18 cellular contexts compared by ENCODE assay signal in genomic region chr19:29273000-29273691, GRCh38.
"Had no signal": no experiment of that assay in that cellular context is flagged by ENCODE, and none has a peak within 500 bp of the region (broad histone marks: within the 10 kb centered on the region; RNA-seq: fewer than 3 reads in every experiment).

No MANE protein-coding gene starts in this region.

- H3K36me3 Mint-ChIP-seq: activated naive CD4-positive, alpha-beta T cell treated with anti-CD3 and anti-CD28 coated beads, Interleukin-2, amount 10 ng/mL, durations not matched to agents 7 days and 5 days; brain; natural killer cell; stimulated activated effector memory CD8-positive, alpha-beta T cell treated with anti-CD3 and anti-CD28 coated beads, Interleukin-12 subunit alpha, Interleukin-12 subunit beta, amount 100 ng/mL, for 72 hours had no signal

- H3K4me3 Mint-ChIP-seq: activated naive CD4-positive, alpha-beta T cell treated with anti-CD3 and anti-CD28 coated beads, Interleukin-2, amount 10 ng/mL, durations not matched to agents 7 days and 5 days; activated naive CD8-positive, alpha-beta T cell treated with anti-CD3 and anti-CD28 coated beads, Interleukin-2, amount 50 U/mL, for 24 hours; activated T-cell treated with anti-CD3 and anti-CD28 coated beads, Interleukin-2, amount 50 U/mL, for 24 hours; brain; natural killer cell; stimulated activated effector memory CD8-positive, alpha-beta T cell treated with anti-CD3 and anti-CD28 coated beads, Interleukin-12 subunit alpha, Interleukin-12 subunit beta, amount 100 ng/mL, for 72 hours had no signal

- H3K4me3 ChIP-seq: dorsolateral prefrontal cortex, hepatocyte, lower lobe of right lung, pancreas, right lobe of liver had no signal

- H3K27ac ChIP-seq: dorsolateral prefrontal cortex, epithelial cell of prostate, foreskin keratinocyte, hepatocyte, lower lobe of right lung, pancreas, right lobe of liver had no signal

- H3K36me3 ChIP-seq: lower lobe of right lung, pancreas, right lobe of liver had no signal

- H3K4me1 ChIP-seq: foreskin keratinocyte, lower lobe of right lung, pancreas, right lobe of liver had no signal

- H3K27ac Mint-ChIP-seq: activated naive CD4-positive, alpha-beta T cell treated with anti-CD3 and anti-CD28 coated beads, Interleukin-2, amount 10 ng/mL, durations not matched to agents 7 days and 5 days; activated naive CD8-positive, alpha-beta T cell treated with anti-CD3 and anti-CD28 coated beads, Interleukin-2, amount 50 U/mL, for 24 hours; activated T-cell treated with anti-CD3 and anti-CD28 coated beads, Interleukin-2, amount 50 U/mL, for 24 hours; natural killer cell; stimulated activated effector memory CD8-positive, alpha-beta T cell treated with anti-CD3 and anti-CD28 coated beads, Interleukin-12 subunit alpha, Interleukin-12 subunit beta, amount 100 ng/mL, for 72 hours had no signal

- H3K9me3 Mint-ChIP-seq: activated naive CD4-positive, alpha-beta T cell treated with anti-CD3 and anti-CD28 coated beads, Interleukin-2, amount 10 ng/mL, durations not matched to agents 7 days and 5 days; activated naive CD8-positive, alpha-beta T cell treated with anti-CD3 and anti-CD28 coated beads, Interleukin-2, amount 50 U/mL, for 24 hours; activated T-cell treated with anti-CD3 and anti-CD28 coated beads, Interleukin-2, amount 50 U/mL, for 24 hours; natural killer cell; stimulated activated effector memory CD8-positive, alpha-beta T cell treated with anti-CD3 and anti-CD28 coated beads, Interleukin-12 subunit alpha, Interleukin-12 subunit beta, amount 100 ng/mL, for 72 hours had no signal

- H3K27me3 ChIP-seq: foreskin keratinocyte, hepatocyte, right lobe of liver had no signal

- ATAC-seq: activated naive CD8-positive, alpha-beta T cell treated with anti-CD3 and anti-CD28 coated beads, Interleukin-2, amount 50 U/mL, for 24 hours; foreskin keratinocyte; left colon; lower lobe of right lung; natural killer cell; pancreas; right lobe of liver; stimulated activated effector memory CD8-positive, alpha-beta T cell treated with anti-CD3 and anti-CD28 coated beads, Interleukin-12 subunit alpha, Interleukin-12 subunit beta, amount 100 ng/mL, for 72 hours had no signal

- H3K9me3 ChIP-seq: lower lobe of right lung, pancreas, right lobe of liver had no signal

- DNase-seq: activated CD4-positive, alpha-beta T cell treated with anti-CD3 and anti-CD28 coated beads, Interleukin-2, amount 50 U/mL, for 4 hours; activated naive CD4-positive, alpha-beta T cell treated with anti-CD3 and anti-CD28 coated beads, Interleukin-2, amount 10 ng/mL, durations not matched to agents 7 days and 5 days; activated naive CD8-positive, alpha-beta T cell treated with anti-CD3 and anti-CD28 coated beads, Interleukin-2, amount 50 U/mL, for 24 hours; activated T-cell treated with anti-CD3 and anti-CD28 coated beads, Interleukin-2, amount 50 U/mL, for 24 hours; anterior cingulate cortex; caudate nucleus; left colon; lower lobe of right lung; natural killer cell; pancreas; stimulated activated CD4-positive, alpha-beta T cell treated with anti-CD3 and anti-CD28 coated beads, Interleukin-4, amount 100 ng/mL, for 24 hours had no signal
